In genomic region chr11:95519912-95520311, GRCh38 we compare ENCODE assay signal across 22 cellular contexts.
"Had no signal": no experiment of that assay in that cellular context is flagged by ENCODE, and none has a peak within 500 bp of the region (broad histone marks: within the 10 kb centered on the region; RNA-seq: fewer than 3 reads in every experiment).

No MANE protein-coding gene starts in this region.

- H3K9me3 ChIP-seq: MG63, SK-N-SH had no signal

- H3K27me3 Mint-ChIP-seq: IgD-negative memory B cell had no signal

- H3K4me3 Mint-ChIP-seq: IgD-negative memory B cell had no signal

- H3K27ac ChIP-seq: HL-60 had no signal

- DNase-seq: KBM-7, MG63, NCI-H1092, NCI-H1105 treated with DMSO at 0.1 percent for 48 hours, NCI-H1417 treated with DMSO at 0.1 percent for 48 hours, NCI-H146, NCI-H187, NCI-H2029, NCI-H2081 treated with DMSO at 0.1 percent for 48 hours, NCI-H2171, NCI-H226, NCI-H510A, NCI-H524 treated with DMSO at 0.1 percent for 48 hours, NCI-H774, RPMI8226, SHP77, SK-N-SH, SW 1271 had no signal

- H3K4me3 ChIP-seq: MG63 had no signal

- FAIRE-seq: HTR-8/SVneo, RCC 7860 had no signal

- H3K27me3 ChIP-seq: MG63 had no signal

- H3K9me3 Mint-ChIP-seq: IgD-negative memory B cell had no signal

- H3K36me3 ChIP-seq: MG63 had no signal

- H3K27ac Mint-ChIP-seq: IgD-negative memory B cell had no signal

- H3K9ac ChIP-seq: SK-N-SH had no signal

- H3K4me2 ChIP-seq: SK-N-SH had no signal

- H3K36me3 Mint-ChIP-seq: IgD-negative memory B cell had no signal
